23 cellular contexts compared by ENCODE assay signal in genomic region chrX:68980906-68981616, GRCh38.
"Had no signal": no experiment of that assay in that cellular context is flagged by ENCODE, and none has a peak within 500 bp of the region (broad histone marks: within the 10 kb centered on the region; RNA-seq: fewer than 3 reads in every experiment).

No MANE protein-coding gene starts in this region.

- H3K36me3 ChIP-seq: ascending aorta, MG63, SJSA1 had no signal

- H3K27ac ChIP-seq: ascending aorta, SJSA1 had no signal

- H3K27me3 ChIP-seq: ascending aorta, MG63, SJSA1 had no signal

- ATAC-seq: activated CD4-positive, CD25-positive, alpha-beta regulatory T cell treated with anti-CD3 and anti-CD28 coated beads, Interleukin-2, amount 50 U/mL, for 24 hours; Panc1 had no signal

- DNase-seq: activated CD4-positive, alpha-beta memory T cell treated with anti-CD3 and anti-CD28 coated beads, Interleukin-2, amount 10 ng/mL, durations not matched to agents 7 days and 5 days; activated CD4-positive, alpha-beta T cell treated with anti-CD3 and anti-CD28 coated beads for 4 hours; activated gamma-delta T cell; activated naive CD4-positive, alpha-beta T cell treated with Interleukin-2 at 50 U/mL for 16 hours; activated naive CD8-positive, alpha-beta T cell treated with anti-CD3 and anti-CD28 coated beads, Interleukin-2, amount 10 ng/mL, durations not matched to agents 7 days and 5 days; activated T-cell treated with anti-CD3 and anti-CD28 coated beads, Interleukin-2, amount 50 U/mL, for 24 hours; amygdala; Kasumi-1; KG1; MG63; NCI-H1048; NCI-H1436 treated with DMSO at 0.1 percent for 48 hours; NCI-H1694 treated with DMSO at 0.1 percent for 48 hours; NCI-H2029 treated with DMSO at 0.1 percent for 48 hours; NCI-H2107; NCI-H2171; NCI-H69; SHP77 treated with DMSO at 0.1 percent for 48 hours; SK-N-SH had no signal

- H3K4me1 ChIP-seq: SJSA1 had no signal

- H3K4me3 ChIP-seq: ascending aorta, MG63, SJSA1 had no signal

- H3K9me3 ChIP-seq: ascending aorta, MG63, SJSA1, SK-N-SH had no signal
